9 cellular contexts compared by ENCODE assay signal in the genomic region with DNA sequence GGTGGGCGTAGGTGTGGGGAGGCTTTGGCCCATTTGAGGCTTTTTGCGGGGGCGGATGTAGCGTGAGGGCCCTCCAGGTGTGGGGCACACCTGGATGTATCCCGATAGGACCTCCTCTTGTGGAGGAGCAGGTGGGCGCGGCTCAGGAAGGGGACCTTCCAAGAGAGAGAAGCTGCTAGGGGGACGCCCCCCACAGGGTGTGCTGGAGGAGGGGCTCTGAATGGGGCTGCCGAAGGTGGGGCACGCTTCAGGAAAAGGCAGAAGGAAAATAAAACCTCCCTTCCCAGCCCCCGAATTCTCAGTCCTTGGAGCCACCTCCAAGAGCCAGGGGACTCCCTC. TPM values are rescaled to one million over a fixed set of nuclear protein-coding genes. Genes with fewer than 3 reads are reported as not detected.
DNase-seq lines count a peak whose midpoint lies in the region; ATAC-seq and TF ChIP-seq lines count a peak whose summit lies in the region.
"Had no signal": no experiment of that assay in that cellular context is flagged by ENCODE, and none has a peak within 500 bp of the region (broad histone marks: within the 10 kb centered on the region; RNA-seq: fewer than 3 reads in every experiment).

No MANE protein-coding gene starts in this region.

- H3K27ac ChIP-seq in ascending aorta (peak overlapping the region; percentile 92 to 93), lower lobe of right lung (peak overlapping the region; percentile 64), testis (peak overlapping the region; percentile 67 to 75)

- H3K4me3 Mint-ChIP-seq in activated T-cell treated with anti-CD3 and anti-CD28 coated beads, Interleukin-2, amount 50 U/mL, for 24 hours, result peak overlapping the region; percentile 37

- TF ChIP-seq CTCF in ascending aorta (IDR thresholded peaks at IDR 0.05) (no peak), lower lobe of right lung (IDR thresholded peaks at IDR 0.05) (no peak), testis (IDR thresholded peaks at IDR 0.05) (no peak)

- DNase-seq in activated T-cell treated with anti-CD3 and anti-CD28 coated beads, Interleukin-2, amount 50 U/mL, for 24 hours, result no peak
- DNase-seq in activated T-cell treated with anti-CD3 and anti-CD28 coated beads for 4 hours (no peak), ascending aorta (ENCODE audit: low spot score in 2 of 2) (no peak), lower lobe of right lung (peak; percentile 48), testis (no peak), SW480 (ENCODE audit: low spot score) (no peak), mucosa of gallbladder (ENCODE audit: low spot score) (no peak), hepatic stellate cell (ENCODE audit: low spot score) (no peak)

- no peak for TF ChIP-seq POLR2A in testis (IDR thresholded peaks at IDR 0.05)

- H3K27me3 ChIP-seq in ascending aorta (no peaks in the 10 kb centered on the region), lower lobe of right lung (ENCODE audit: low read depth) (peaks cover 4% of the 10 kb centered on the region), testis (no peaks in the 10 kb centered on the region)

- H3K4me3 ChIP-seq in ascending aorta, result peak overlapping the region; percentile 71 to 74
- peak overlapping the region; percentile 69 for H3K4me3 ChIP-seq in lower lobe of right lung
- H3K4me3 ChIP-seq in testis, result peak overlapping the region; percentile 49 to 64

- no peaks in the 10 kb centered on the region for H3K36me3 ChIP-seq in ascending aorta
- no peaks in the 10 kb centered on the region for H3K36me3 ChIP-seq in lower lobe of right lung
- no peaks in the 10 kb centered on the region for H3K36me3 ChIP-seq in testis (ENCODE audit: low read depth, missing control alignments)

- H3K4me1 ChIP-seq in ascending aorta (peaks cover 11 to 35% of the 10 kb centered on the region in 2 donors), lower lobe of right lung (peaks cover 14% of the 10 kb centered on the region), testis (peaks cover 14% of the 10 kb centered on the region)

- H3K9me3 ChIP-seq in ascending aorta, result no peaks in the 10 kb centered on the region
- no peaks in the 10 kb centered on the region for H3K9me3 ChIP-seq in lower lobe of right lung
- no peaks in the 10 kb centered on the region for H3K9me3 ChIP-seq in testis

- no peaks in the 10 kb centered on the region for H3K36me3 Mint-ChIP-seq in activated T-cell treated with anti-CD3 and anti-CD28 coated beads, Interleukin-2, amount 50 U/mL, for 24 hours (ENCODE audit: low read depth)

- no peaks in the 10 kb centered on the region for H3K9me3 Mint-ChIP-seq in activated T-cell treated with anti-CD3 and anti-CD28 coated beads, Interleukin-2, amount 50 U/mL, for 24 hours

- H3K27ac Mint-ChIP-seq in activated T-cell treated with anti-CD3 and anti-CD28 coated beads, Interleukin-2, amount 50 U/mL, for 24 hours, result no peak overlapping the region

- H3K27me3 Mint-ChIP-seq in activated T-cell treated with anti-CD3 and anti-CD28 coated beads, Interleukin-2, amount 50 U/mL, for 24 hours, result peaks cover 3% of the 10 kb centered on the region

- WGBS in testis, 2 donors, result 47 to 54% methylated on average over 11 of the region's 11 CpGs

- H3K4me1 Mint-ChIP-seq in activated T-cell treated with anti-CD3 and anti-CD28 coated beads, Interleukin-2, amount 50 U/mL, for 24 hours (ENCODE audit: low read depth), result peaks cover 31% of the 10 kb centered on the region

- peak; percentile 3 to 14 for ATAC-seq in lower lobe of right lung

- intact Hi-C loops in ascending aorta (cut with DNase I) (loop anchor here (2.0 kb wide), 1 partner anchor 30 kb away; no protein-coding TSS in a partner anchor), lower lobe of right lung (cut with DNase I) (no loop called here), testis (cut with DNase I; ENCODE audit: low total_unique reads) (no loop called here)

RNA-seq across cellular contexts. Expression of a gene that starts 0.6 kb away (rescaled TPM):
- total RNA-seq in ascending aorta, result 4.2 TPM
- total RNA-seq in lower lobe of right lung, result 2.9 TPM
- total RNA-seq in testis, result 1 to 10 TPM; 7.9 to 8.4 TPM
- polyA plus RNA-seq in testis (ENCODE audit: insufficient read depth, low read depth, low replicate concordance), result 5.1 TPM
- total RNA-seq in mucosa of gallbladder, result 6.8 TPM
- polyA plus RNA-seq: BJ had no signal

RNA-seq across cellular contexts. Expression of a gene that starts 32.1 kb away (rescaled TPM):
- not detected for total RNA-seq in ascending aorta
- not detected for total RNA-seq in lower lobe of right lung
- total RNA-seq in testis, result 1 to 10 TPM; 1.9 to 2.3 TPM
- polyA plus RNA-seq in testis (ENCODE audit: insufficient read depth, low read depth, low replicate concordance), result 1.5 TPM
- not detected for total RNA-seq in mucosa of gallbladder
- polyA plus RNA-seq: BJ had no signal
